ENCODE assay signal across 9 cellular contexts in the genomic region with DNA sequence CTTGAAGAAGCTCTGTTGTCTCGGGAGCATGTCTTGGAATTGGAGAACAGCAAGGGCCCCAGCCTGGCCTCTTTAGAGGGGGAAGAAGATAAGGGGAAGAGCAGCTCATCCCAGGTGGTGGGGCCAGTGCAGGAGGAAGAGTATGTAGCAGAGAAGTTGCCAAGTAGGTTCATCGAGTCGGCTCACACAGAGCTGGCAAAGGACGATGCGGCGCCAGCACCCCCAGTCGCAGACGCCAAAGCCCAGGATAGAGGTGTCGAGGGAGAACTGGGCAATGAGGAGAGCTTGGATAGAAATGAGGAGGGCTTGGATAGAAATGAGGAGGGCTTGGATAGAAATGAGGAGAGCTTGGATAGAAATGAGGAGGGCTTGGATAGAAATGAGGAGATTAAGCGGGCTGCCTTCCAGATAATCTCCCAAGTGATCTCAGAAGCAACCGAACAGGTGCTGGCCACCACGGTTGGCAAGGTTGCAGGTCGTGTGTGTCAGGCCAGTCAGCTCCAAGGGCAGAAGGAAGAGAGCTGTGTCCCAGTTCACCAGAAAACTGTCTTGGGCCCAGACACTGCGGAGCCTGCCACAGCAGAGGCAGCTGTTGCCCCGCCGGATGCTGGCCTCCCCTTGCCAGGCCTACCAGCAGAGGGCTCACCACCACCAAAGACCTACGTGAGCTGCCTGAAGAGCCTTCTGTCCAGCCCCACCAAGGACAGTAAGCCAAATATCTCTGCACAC. TPM values are rescaled to one million over a fixed set of nuclear protein-coding genes. Genes with fewer than 3 reads are reported as not detected.
A peak's percentile ranks its signal among the peaks of the same experiment; 100 is the strongest.
DNase-seq lines count a peak whose midpoint lies in the region; ATAC-seq, FAIRE-seq and TF ChIP-seq lines count a peak whose summit lies in the region.
"Had no signal": no experiment of that assay in that cellular context is flagged by ENCODE, and none has a peak within 500 bp of the region (broad histone marks: within the 10 kb centered on the region; RNA-seq: fewer than 3 reads in every experiment).

No MANE protein-coding gene starts in this region.

- intact Hi-C loops in Calu3 (cut with micrococcal nuclease; ENCODE audit: unreplicated experiment) = no loop called here
- intact Hi-C loops in HepG2 (cut with micrococcal nuclease; ENCODE audit: unreplicated experiment) = no loop called here

- 91% methylated on average over 14 of the region's 17 CpGs for WGBS in HepG2 (ENCODE audit: low lambda C conversion rate)

- CTCF ChIA-PET in Calu3 (lab: Charles Lee) = interaction anchor here (1.0 kb wide), 1 partner anchor 10 kb away, joined by 3 read pairs; no protein-coding TSS in a partner anchor
- CTCF ChIA-PET in HepG2 (lab: Yijun Ruan, JAX; ENCODE audit: low intra/inter-chr PET ratio, low total read pairs) = no interaction called here

- TF ChIP-seq RAD21 in HepG2 (CRISPR knock-in tag; IDR thresholded peaks at IDR 0.05) = peak; percentile 78

- H3K9ac ChIP-seq in HepG2 (ENCODE audit: insufficient read depth, low read depth, low read length) = no peak overlapping the region

- peaks cover 91% of the 10 kb centered on the region for H3K79me2 ChIP-seq in HepG2 (ENCODE audit: insufficient read depth, low read length)

- no peak overlapping the region for H2AFZ ChIP-seq in HepG2 (ENCODE audit: low read length)

- in situ Hi-C loops in astrocyte of the spinal cord (cut with HindIII; ENCODE audit: low sequenced_read_pairs) = no loop called here
- in situ Hi-C loops in HepG2 (cut with HindIII; ENCODE audit: extremely low pct_ligation_motif_present, low pct_unique_long_range_greater_than_20kb) = no loop called here

- POLR2A ChIA-PET in HepG2 (lab: Yijun Ruan, JAX) = interaction anchor here (1.4 to 8.9 kb wide), 3 partner anchors 8 to 19 kb away, joined by 5 to 82 read pairs (median 7); a partner anchor contains a TSS

- BruUV-seq in Calu3 (replicated peaks; lab: Mats Ljungman, UMichigan) (no TSS peak), HepG2 (replicated peaks; lab: Mats Ljungman, UMichigan) (TSS peak; percentile 47)

- no peak for TF ChIP-seq EP300 in HepG2 (IDR thresholded peaks at IDR 0.05; ENCODE audit: low read depth in 2 of 2, low read length in 2 of 2)
- no peak for TF ChIP-seq EP300 in HepG2 (CRISPR knock-in tag; IDR thresholded peaks at IDR 0.05; ENCODE audit: borderline replicate concordance)

- peak; percentile 37 for FAIRE-seq in HepG2 (lab: Jason Lieb, UNC)

- peaks cover 50% of the 10 kb centered on the region for H4K20me1 ChIP-seq in HepG2 (ENCODE audit: insufficient read depth, low read length)

- ATAC-seq in HepG2 = peak; percentile 85
- ATAC-seq in GM19328 (IDR thresholded peaks at IDR 0.05; ENCODE audit: unreplicated experiment) = no peak
- ATAC-seq in GM19463 (IDR thresholded peaks at IDR 0.05; ENCODE audit: unreplicated experiment) = no peak
- no peak for ATAC-seq in HG03520 (IDR thresholded peaks at IDR 0.05; ENCODE audit: unreplicated experiment)

- H3K9me3 ChIP-seq in HepG2 (ENCODE audit: low read length) = no peaks in the 10 kb centered on the region

- H3K4me3 ChIP-seq in astrocyte of the spinal cord (ENCODE audit: low read depth, low read length) (no peak overlapping the region), HepG2 (replicated peaks in 1 of 3; ENCODE audit: insufficient read depth in 1 of 3, low read depth in 2 of 3, low read length in 3 of 3) (no peak overlapping the region)

- peak overlapping the region; percentile 55 for H3K27ac ChIP-seq in HepG2 (ENCODE audit: extremely low read length, insufficient read depth, low read length)

- H3K4me2 ChIP-seq in HepG2 (ENCODE audit: low read depth, low read length) = no peak overlapping the region

- TF ChIP-seq CTCF in Calu3 (IDR thresholded peaks at IDR 0.05; ENCODE audit: unreplicated experiment) (no peak), astrocyte of the spinal cord (IDR thresholded peaks at IDR 0.05; ENCODE audit: low read depth, low read length) (peak; percentile 44), HepG2 (CRISPR knock-in tag; IDR thresholded peaks at IDR 0.05) (peak; percentile 83)

- H3K36me3 ChIP-seq in HepG2 (replicated peaks in 1 of 2; ENCODE audit: control insufficient read depth in 1 of 2, insufficient read depth in 2 of 2, low read length in 2 of 2) = peaks cover 22 to 59% of the 10 kb centered on the region in 2 experiments

- H3K4me1 Mint-ChIP-seq in Calu3 (ENCODE audit: low read depth, unreplicated experiment) (peaks cover 9% of the 10 kb centered on the region), immature natural killer cell (no peaks in the 10 kb centered on the region)

- peak; percentile 17 for DNase-seq in Calu3
- peak; percentile 38 for DNase-seq in HT1080 (ENCODE audit: low read depth)
- DNase-seq in astrocyte of the spinal cord (ENCODE audit: low read depth, low spot score) = no peak
- peak; percentile 62 for DNase-seq in HepG2 (ENCODE audit: low spot score)
- DNase-seq in immature natural killer cell = no peak

- peaks cover 79% of the 10 kb centered on the region for H3K4me1 ChIP-seq in HepG2 (ENCODE audit: insufficient read depth, low read length)

- no peak for TF ChIP-seq POLR2A in HepG2 (IDR thresholded peaks at IDR 0.05; ENCODE audit: insufficient read depth in 1 of 2, low read depth in 2 of 2, low read length in 2 of 2)

- no peaks in the 10 kb centered on the region for H3K27me3 ChIP-seq in HepG2 (ENCODE audit: control insufficient read depth in 1 of 2, insufficient read depth in 2 of 2, low read length in 2 of 2)

- H3K27ac Mint-ChIP-seq in Calu3 (ENCODE audit: unreplicated experiment) (peak overlapping the region; percentile 23), immature natural killer cell (no peak overlapping the region)
- H3K27ac Mint-ChIP-seq: IgD-negative memory B cell had no signal

- H3K36me3 Mint-ChIP-seq in Calu3 (ENCODE audit: insufficient read depth, unreplicated experiment) (peaks cover 6% of the 10 kb centered on the region), immature natural killer cell (peaks cover 0 to 4% (median 3%) of the 10 kb centered on the region in 3 donors)
- H3K36me3 Mint-ChIP-seq: IgD-negative memory B cell had no signal

- no peaks in the 10 kb centered on the region for H3K9me3 Mint-ChIP-seq in Calu3 (ENCODE audit: low read depth, unreplicated experiment)
- no peaks in the 10 kb centered on the region for H3K9me3 Mint-ChIP-seq in immature natural killer cell
- H3K9me3 Mint-ChIP-seq: IgD-negative memory B cell had no signal

- no peaks in the 10 kb centered on the region for H3K27me3 Mint-ChIP-seq in Calu3 (ENCODE audit: unreplicated experiment)
- peaks cover 0 to 2% (median 0%) of the 10 kb centered on the region in 3 donors for H3K27me3 Mint-ChIP-seq in immature natural killer cell (ENCODE audit: low read depth in 3 of 3)
- H3K27me3 Mint-ChIP-seq: IgD-negative memory B cell had no signal

- H3K4me3 Mint-ChIP-seq in Calu3 (ENCODE audit: low read depth, unreplicated experiment) (no peak overlapping the region), immature natural killer cell (no peak overlapping the region)
- H3K4me3 Mint-ChIP-seq: IgD-negative memory B cell had no signal

TF ChIP-seq in HepG2, 621 proteins besides CTCF, POLR2A, EP300 and RAD21 (continues in another document):
- TF ChIP-seq ZNF737 (CRISPR knock-in tag; IDR thresholded peaks at IDR 0.05; ENCODE audit: borderline replicate concordance) (0 out of 2 replicates have a peak, but pooled peaks have one; percentile 35), RXRB (CRISPR knock-in tag; IDR thresholded peaks at IDR 0.05; ENCODE audit: borderline replicate concordance) (0 out of 2 replicates have a peak, but pooled peaks have one; percentile 20)
- TF ChIP-seq, protein P1, sequence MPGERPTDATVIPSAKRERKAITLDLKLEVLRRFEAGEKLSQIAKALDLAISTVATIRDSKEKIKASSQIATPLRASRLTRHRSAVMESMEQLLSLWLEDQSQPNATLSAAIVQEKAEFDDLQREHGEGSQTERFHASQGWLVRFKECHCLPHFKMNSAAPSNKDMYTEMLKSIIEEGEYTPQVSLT (CRISPR knock-in tag; IDR thresholded peaks at IDR 0.05; ENCODE audit: borderline replicate concordance, low read depth) = no peak

RNA-seq across cellular contexts. Expression of a gene that starts 21.2 kb away (rescaled TPM):
- total RNA-seq in Calu3 (2022) (41.4 and 48.4 TPM in 2 replicates), HepG2 (2016; rRNA removed; fragmentation: Illumina TruSeq; extraction: Trizol) (46.4 and 101 TPM in 2 replicates)
- 42.9 and 54.5 TPM in 2 replicates for total RNA-seq in HT1080 (2014; rRNA removed; shearing (Covaris generic))
- polyA plus RNA-seq in HT1080 (2015; cell fraction: cytosol; rRNA removed) = 26.4 and 30.2 TPM in 2 replicates
- polyA plus RNA-seq in HT1080 (2015; cell fraction: nucleus; rRNA removed) = 46.0 and 58.7 TPM in 2 replicates
- 18.6 and 20.2 TPM in 2 replicates for total RNA-seq in HepG2 (2016; cell fraction: cytosol; rRNA removed; fragmentation: Illumina TruSeq; extraction: Trizol; ENCODE audit: low read depth)
- total RNA-seq in HepG2 (2016; cell fraction: insoluble cytoplasmic fraction; rRNA removed; fragmentation: Illumina TruSeq; extraction: Trizol) = 43.3 and 95.2 TPM in 2 replicates
- 44.9 and 47.5 TPM in 2 replicates for total RNA-seq in HepG2 (2016; cell fraction: membrane; rRNA removed; fragmentation: Illumina TruSeq; extraction: Trizol)
- 119 and 142 TPM in 2 replicates for total RNA-seq in HepG2 (2016; cell fraction: nucleus; rRNA removed; fragmentation: Illumina TruSeq; extraction: Trizol)
- polyA plus RNA-seq in HepG2 (2011; rRNA removed) (131 and 136 TPM in 2 replicates), immature natural killer cell (10 to 100 TPM in 1 of 3 donors, 1 to 10 TPM in 2; 3.6 to 13.3 (median 6.1) TPM)
- 93.5 and 109 TPM in 2 replicates for polyA plus RNA-seq in HepG2 (2011; cell fraction: cytosol; rRNA removed)
- polyA plus RNA-seq in HepG2 (2011; cell fraction: nucleus; rRNA removed) = 234 and 300 TPM in 2 replicates
- polyA plus RNA-seq in HepG2 (2012) = 66.3 and 68.8 TPM in 2 replicates
- polyA plus RNA-seq in HepG2 (2016; cell fraction: cytosol; fragmentation: Illumina TruSeq; extraction: Trizol; ENCODE audit: low read depth) = 8.4 and 10.9 TPM in 2 replicates
- polyA plus RNA-seq in HepG2 (2016; cell fraction: insoluble cytoplasmic fraction; fragmentation: Illumina TruSeq; extraction: Trizol; ENCODE audit: low read depth) = 34.0 and 34.5 TPM in 2 replicates
- polyA plus RNA-seq in HepG2 (2016; cell fraction: membrane; fragmentation: Illumina TruSeq; extraction: Trizol; ENCODE audit: low read depth) = 17.7 and 18.8 TPM in 2 replicates
- 141 and 146 TPM in 2 replicates for polyA plus RNA-seq in HepG2 (2016; cell fraction: nucleus; fragmentation: Illumina TruSeq; extraction: Trizol; ENCODE audit: insufficient read depth, low read depth)
- 127 and 335 TPM in 2 replicates for polyA minus RNA-seq in HepG2 (2011; rRNA and poly(A)+ RNA removed; ENCODE audit: low replicate concordance)
- polyA minus RNA-seq in HepG2 (2011; cell fraction: cytosol; rRNA and poly(A)+ RNA removed) = 101 and 127 TPM in 2 replicates
- 78.2 and 99.9 TPM in 2 replicates for polyA minus RNA-seq in HepG2 (2011; cell fraction: nucleus; rRNA and poly(A)+ RNA removed)

Comparison
In these comparisons a context has a peak if more than half of its experiments do, and no peak if none do; other contexts are left out.
1. DNase-seq: peak in Calu3 (single experiment), HT1080 (single experiment) and HepG2 (single experiment); none in astrocyte of the spinal cord (single experiment) and immature natural killer cell (0 of 3).